8 cellular contexts compared by ENCODE assay signal in genomic region chr16:18789850-18790706, GRCh38. TPM values are rescaled to one million over a fixed set of nuclear protein-coding genes. Genes with fewer than 3 reads are reported as not detected.
DNase-seq lines count a peak whose midpoint lies in the region; ATAC-seq, FAIRE-seq and TF ChIP-seq lines count a peak whose summit lies in the region.

RPS15A (minus strand) TSS chr16:18790334; CDS start chr16:18789113, 1,221 bp downstream.

- in situ Hi-C loops in astrocyte of the cerebellum (cut with HindIII; ENCODE audit: low sequenced_read_pairs): no loop called here

- peak; percentile 92 for ATAC-seq in HG02981 (IDR thresholded peaks at IDR 0.05; ENCODE audit: unreplicated experiment)

- peak; percentile 94 for FAIRE-seq in GM18507 (lab: Jason Lieb, UNC)

- no peak for TF ChIP-seq CTCF in astrocyte of the cerebellum (IDR thresholded peaks at IDR 0.05; ENCODE audit: low read depth, low read length, missing control alignments)

- DNase-seq in GM18507 (ENCODE audit: extremely low spot score, insufficient read length, low read depth): peak; percentile 92
- DNase-seq in NCI-H2029 treated with DMSO at 0.1 percent for 48 hours (lab: John Stamatoyannopoulos, UW): peak; percentile 94
- DNase-seq in T-helper 9 cell: peak; percentile 81
- DNase-seq in astrocyte of the cerebellum (ENCODE audit: low read depth): peak; percentile 96
- peak; percentile 96 for DNase-seq in hepatic stellate cell (ENCODE audit: low spot score)
- peak; percentile 96 for DNase-seq in renal cortical epithelial cell (ENCODE audit: low read depth)
- no peak for DNase-seq in cortex of kidney (lab: John Stamatoyannopoulos, UW)

- peak within 1 kb of the TSS; percentile 98 for H3K4me3 ChIP-seq in astrocyte of the cerebellum (ENCODE audit: low read depth, low read length)

RNA-seq across cellular contexts. Expression of gene RPS15A, which starts in this region (rescaled TPM):
- total RNA-seq in renal cortical epithelial cell: 1,257 and 2,534 TPM in 2 replicates
